In the genomic region with DNA sequence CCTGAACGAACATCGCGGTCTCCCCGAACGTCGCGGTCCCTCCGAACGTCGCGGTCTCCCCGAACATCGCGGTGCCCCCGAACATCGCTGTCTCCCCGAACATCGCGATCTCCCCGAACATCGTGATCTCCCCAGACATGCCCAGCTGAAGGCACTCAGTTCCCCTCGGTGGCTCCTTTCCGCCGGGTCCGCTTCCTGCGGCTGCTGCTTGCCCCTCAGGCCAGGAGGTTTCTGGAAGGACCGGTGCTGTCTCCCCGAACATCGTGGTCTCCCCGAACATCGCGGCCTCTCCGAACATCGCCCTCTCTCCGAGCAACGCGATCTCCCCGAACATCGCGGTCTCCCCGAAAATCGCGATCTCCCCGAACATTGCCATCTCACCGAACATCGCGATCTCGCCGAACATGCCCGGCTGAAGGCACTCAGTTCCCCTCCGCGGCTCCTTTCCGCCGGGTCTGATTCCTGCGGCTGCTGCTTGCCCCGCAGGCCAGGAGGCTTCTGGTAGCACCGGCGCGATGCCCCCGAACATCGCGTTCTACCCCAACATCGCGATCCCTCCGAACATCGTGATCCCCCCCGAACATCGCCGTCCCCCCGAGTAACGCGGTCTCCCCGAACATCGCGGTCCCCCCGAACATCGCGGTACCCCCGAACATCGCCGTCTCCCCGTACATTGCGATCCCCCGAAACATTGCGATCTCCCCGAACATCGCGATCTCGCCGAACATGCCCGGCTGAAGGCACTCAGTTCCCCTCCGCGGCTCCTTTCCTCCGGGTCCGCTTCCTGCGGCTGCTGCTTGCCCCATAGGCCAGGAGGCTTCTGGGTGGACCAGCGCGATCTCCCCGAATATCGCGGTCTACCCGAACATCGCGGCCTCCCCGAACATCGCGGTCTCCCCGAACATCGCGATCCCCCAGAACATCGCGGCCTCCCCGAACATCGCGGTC, we compare ENCODE assay signal across 8 cellular contexts. TPM values are rescaled to one million over a fixed set of nuclear protein-coding genes. Genes with fewer than 3 reads are reported as not detected.
DNase-seq lines count a peak whose midpoint lies in the region; ATAC-seq and TF ChIP-seq lines count a peak whose summit lies in the region.

No MANE protein-coding gene starts in this region.

- no peak overlapping the region for H2AFZ ChIP-seq in MM.1S (ENCODE audit: low read length)

- no peaks in the 10 kb centered on the region for H3F3A ChIP-seq in MM.1S (ENCODE audit: insufficient read depth, low read length)

- TF ChIP-seq CTCF in CD4-positive, alpha-beta T cell (IDR thresholded peaks at IDR 0.05): no peak
- TF ChIP-seq CTCF in MM.1S (IDR thresholded peaks at IDR 0.05; ENCODE audit: low read length): no peak
- TF ChIP-seq CTCF in brain (conservative IDR thresholded peaks at IDR 0.05): no peak

- POLR2A ChIA-PET in CD4-positive, alpha-beta T cell (lab: Charles Lee): no interaction called here

- no peaks in the 10 kb centered on the region for H3K79me2 ChIP-seq in MM.1S (ENCODE audit: low read length)

- H3K27me3 ChIP-seq in CD4-positive, alpha-beta T cell (ENCODE audit: control insufficient read depth, insufficient read depth, low read length): peaks cover 58% of the 10 kb centered on the region
- H3K27me3 ChIP-seq in MM.1S (replicated peaks; ENCODE audit: insufficient read depth, low read length): peaks cover 40% of the 10 kb centered on the region
- H3K27me3 ChIP-seq in thymus (ENCODE audit: control insufficient read depth, insufficient read depth): peaks cover 29% of the 10 kb centered on the region

- no peaks in the 10 kb centered on the region for H3K9me2 ChIP-seq in MM.1S (replicated peaks; ENCODE audit: insufficient read depth, low read length)

- H3K27me3 Mint-ChIP-seq in CD4-positive, alpha-beta T cell: peaks cover 97% of the 10 kb centered on the region
- H3K27me3 Mint-ChIP-seq in brain: peaks cover 98% of the 10 kb centered on the region

- H3K36me3 ChIP-seq in MM.1S (replicated peaks; ENCODE audit: insufficient read depth, low read length) (no peaks in the 10 kb centered on the region), thymus (ENCODE audit: control insufficient read depth, insufficient read depth) (no peaks in the 10 kb centered on the region)

- no peaks in the 10 kb centered on the region for H3K9me3 Mint-ChIP-seq in CD4-positive, alpha-beta T cell
- peaks cover 0 to 15% (median 2%) of the 10 kb centered on the region in 5 experiments for H3K9me3 Mint-ChIP-seq in brain

- 1% methylated on average over 115 of the region's 115 CpGs for WGBS in thymus

- no peaks in the 10 kb centered on the region for H3K4me1 ChIP-seq in MM.1S (ENCODE audit: low read length)
- no peaks in the 10 kb centered on the region for H3K4me1 ChIP-seq in thymus (ENCODE audit: control insufficient read depth, insufficient read depth, low read length)

- CTCF ChIA-PET in CD4-positive, alpha-beta T cell (lab: Charles Lee): no interaction called here

- peaks cover 28% of the 10 kb centered on the region for H3K4me1 Mint-ChIP-seq in CD4-positive, alpha-beta T cell (ENCODE audit: low read depth)
- peaks cover 27% of the 10 kb centered on the region for H3K4me1 Mint-ChIP-seq in brain

- H3K27ac Mint-ChIP-seq in CD4-positive, alpha-beta T cell: peak overlapping the region; percentile 55
- peak overlapping the region in 4 of 5 experiments; percentile 70 to 83 (median 77) for H3K27ac Mint-ChIP-seq in brain

- DNase-seq in CD4-positive, alpha-beta T cell: no peak
- DNase-seq in MM.1S (no peak), left lobe of liver (ENCODE audit: low spot score) (peak; percentile 37), NCI-H2227 treated with DMSO at 0.1 percent for 48 hours (lab: John Stamatoyannopoulos, UW) (no peak), NCI-H446 treated with DMSO at 0.1 percent for 48 hours (lab: John Stamatoyannopoulos, UW) (no peak)

- no peak overlapping the region for H3K9ac ChIP-seq in MM.1S (ENCODE audit: low read length)

- no peaks in the 10 kb centered on the region for H4K20me1 ChIP-seq in MM.1S (ENCODE audit: insufficient read depth, low read length)

- no peak overlapping the region for H3K27ac ChIP-seq in CD4-positive, alpha-beta T cell (ENCODE audit: low read depth, low read length)
- H3K27ac ChIP-seq in MM.1S (ENCODE audit: low read length) (no peak overlapping the region), thymus (ENCODE audit: low read depth) (no peak overlapping the region)

- peak overlapping the region; percentile 95 for H3K4me3 Mint-ChIP-seq in CD4-positive, alpha-beta T cell
- H3K4me3 Mint-ChIP-seq in brain: peak overlapping the region; percentile 88 to 94 (median 89)

- ATAC-seq in CD4-positive, alpha-beta T cell (ENCODE audit: poor library complexity): no peak
- no peak for ATAC-seq in left lobe of liver
- no peak for ATAC-seq in HG02763 (IDR thresholded peaks at IDR 0.05; ENCODE audit: unreplicated experiment)

- H3K4me2 ChIP-seq in MM.1S (ENCODE audit: low read depth, low read length): peak overlapping the region; percentile 73

- no peaks in the 10 kb centered on the region for H3K36me3 Mint-ChIP-seq in CD4-positive, alpha-beta T cell (ENCODE audit: low read depth)
- H3K36me3 Mint-ChIP-seq in brain: no peaks in the 10 kb centered on the region

- intact Hi-C loops in CD4-positive, alpha-beta T cell (cut with DNase I, micrococcal nuclease): loop anchor here in 1 of 2 experiments (5.0 kb wide), 1 partner anchor 43 kb away; no protein-coding TSS in a partner anchor

- peak overlapping the region; percentile 57 for H3K4me3 ChIP-seq in MM.1S (ENCODE audit: low read length)
- H3K4me3 ChIP-seq in thymus (ENCODE audit: low read length): peak overlapping the region; percentile 58

- H3K9me3 ChIP-seq in CD4-positive, alpha-beta T cell (ENCODE audit: control insufficient read depth, low read length): no peaks in the 10 kb centered on the region
- no peaks in the 10 kb centered on the region for H3K9me3 ChIP-seq in MM.1S (replicated peaks; ENCODE audit: insufficient read depth, low read length)
- peaks cover 1% of the 10 kb centered on the region for H3K9me3 ChIP-seq in thymus (ENCODE audit: control insufficient read depth)

RNA-seq across cellular contexts. Expression of gene ULBP1, which starts 0.8 kb away (rescaled TPM):
- total RNA-seq in CD4-positive, alpha-beta T cell: under 1 TPM; 0.08 to 0.14 TPM
- polyA plus RNA-seq in brain (ENCODE audit: insufficient read depth, low read depth, low replicate concordance) (2.3 TPM), thymus (0.68 TPM)
- 0.08 TPM for total RNA-seq in left lobe of liver

RNA-seq across cellular contexts. Expression of gene ULBP2, which starts 22.7 kb away (rescaled TPM):
- total RNA-seq in CD4-positive, alpha-beta T cell: 1 to 10 TPM; 1.8 to 1.9 TPM
- polyA plus RNA-seq in brain (ENCODE audit: insufficient read depth, low read depth, low replicate concordance): 0.73 TPM
- total RNA-seq in left lobe of liver: 0.18 TPM
- polyA plus RNA-seq in thymus: 2.3 TPM

RNA-seq across cellular contexts. Expression of gene RAET1G, which starts 41.6 kb away (rescaled TPM):
- not detected for total RNA-seq in CD4-positive, alpha-beta T cell
- polyA plus RNA-seq in brain (ENCODE audit: insufficient read depth, low read depth, low replicate concordance): not detected
- not detected for total RNA-seq in left lobe of liver
- polyA plus RNA-seq in thymus: 0.64 TPM
